In genomic region chr2:114283774-114284173, GRCh38 we compare ENCODE assay signal across 19 cellular contexts.
"Had no signal": no experiment of that assay in that cellular context is flagged by ENCODE, and none has a peak within 500 bp of the region (broad histone marks: within the 10 kb centered on the region; RNA-seq: fewer than 3 reads in every experiment).

No MANE protein-coding gene starts in this region.

- H3K27me3 Mint-ChIP-seq: naive B cell had no signal

- H3K4me1 ChIP-seq: colonic mucosa, esophagus muscularis mucosa, foreskin keratinocyte, gastroesophageal sphincter, heart left ventricle, left lung, lower lobe of right lung had no signal

- H3K9me3 ChIP-seq: colonic mucosa, gastroesophageal sphincter, heart left ventricle, lower lobe of right lung, mucosa of descending colon had no signal

- H3K4me3 Mint-ChIP-seq: mesothelial cell of epicardium, naive B cell had no signal

- H3K4me1 Mint-ChIP-seq: mesothelial cell of epicardium, naive B cell had no signal

- DNase-seq: colonic mucosa; dermis blood vessel endothelial cell; dorsolateral prefrontal cortex; effector CD4-positive, alpha-beta T cell; effector memory CD4-positive, alpha-beta T cell; foreskin keratinocyte; heart left ventricle; hypothalamus; left cardiac atrium; left lung; left ventricle myocardium superior; lower lobe of right lung; mesenchymal stem cell; mucosa of descending colon; naive B cell had no signal

- H3K4me3 ChIP-seq: colonic mucosa, dorsolateral prefrontal cortex, esophagus muscularis mucosa, gastroesophageal sphincter, heart left ventricle, hepatocyte, left lung, lower lobe of right lung, mucosa of descending colon had no signal

- H3K27ac ChIP-seq: colonic mucosa, dorsolateral prefrontal cortex, esophagus muscularis mucosa, foreskin keratinocyte, gastroesophageal sphincter, heart left ventricle, hepatocyte, left lung, lower lobe of right lung had no signal

- H3K27ac Mint-ChIP-seq: mesothelial cell of epicardium, naive B cell had no signal

- ATAC-seq: foreskin keratinocyte, gastroesophageal sphincter, heart left ventricle, left cardiac atrium, left lung, left ventricle myocardium superior, lower lobe of right lung, mucosa of descending colon had no signal

- H3K36me3 Mint-ChIP-seq: mesothelial cell of epicardium had no signal

- H3K36me3 ChIP-seq: colonic mucosa, esophagus muscularis mucosa, gastroesophageal sphincter, heart left ventricle, left lung, lower lobe of right lung had no signal

- H3K27me3 ChIP-seq: colonic mucosa, esophagus muscularis mucosa, foreskin keratinocyte, gastroesophageal sphincter, heart left ventricle, hepatocyte, left lung had no signal
